Comparison of ENCODE assay signal across 8 cellular contexts in genomic region chr10:34305189-34305588, GRCh38.
DNase-seq lines count a peak whose midpoint lies in the region; ATAC-seq, FAIRE-seq and TF ChIP-seq lines count a peak whose summit lies in the region.

No MANE protein-coding gene starts in this region.

- TF ChIP-seq CTCF in OCI-LY1 (IDR thresholded peaks at IDR 0.05; ENCODE audit: low read length) (peak; percentile 38; the same call in 1 of the 2 replicates), left lung (IDR thresholded peaks at IDR 0.05) (peak in 1 of 2 donors; percentile 18)

- H3K4me3 ChIP-seq in OCI-LY1 (ENCODE audit: low read depth, low read length, poor library complexity, severe bottlenecking) = no peak overlapping the region
- H3K4me3 ChIP-seq in left lung = no peak overlapping the region

- no peaks in the 10 kb centered on the region for H3K36me3 Mint-ChIP-seq in activated naive CD4-positive, alpha-beta T cell treated with anti-CD3 and anti-CD28 coated beads, Interleukin-2, amount 50 U/mL, for 72 hours

- no peaks in the 10 kb centered on the region for H4K20me1 ChIP-seq in OCI-LY1 (ENCODE audit: insufficient read depth, low read length)

- H3K27ac Mint-ChIP-seq in activated naive CD4-positive, alpha-beta T cell treated with anti-CD3 and anti-CD28 coated beads, Interleukin-2, amount 50 U/mL, for 72 hours = no peak overlapping the region

- no peaks in the 10 kb centered on the region for H3K4me1 ChIP-seq in OCI-LY1 (ENCODE audit: insufficient read depth, low read length, severe bottlenecking)
- no peaks in the 10 kb centered on the region for H3K4me1 ChIP-seq in left lung

- TF ChIP-seq POLR2A in GM12892 (IDR thresholded peaks at IDR 0.05; ENCODE audit: low read depth, low read length) = no peak

- H2AFZ ChIP-seq in OCI-LY1 (ENCODE audit: low read length) = no peak overlapping the region

- H3K27me3 ChIP-seq in OCI-LY1 (ENCODE audit: insufficient read depth, low read length) = no peaks in the 10 kb centered on the region
- no peaks in the 10 kb centered on the region for H3K27me3 ChIP-seq in left lung

- intact Hi-C loops in left lung (cut with DNase I) = no loop called here

- H3K79me2 ChIP-seq in OCI-LY1 (ENCODE audit: insufficient read depth, low read length) = no peaks in the 10 kb centered on the region

- ATAC-seq in HG02610 (IDR thresholded peaks at IDR 0.05; ENCODE audit: unreplicated experiment) (peak; percentile 47), left lung (peak; percentile 99), HG02884 (IDR thresholded peaks at IDR 0.05; ENCODE audit: unreplicated experiment) (no peak)
- ATAC-seq in activated naive CD4-positive, alpha-beta T cell treated with anti-CD3 and anti-CD28 coated beads, Interleukin-2, amount 50 U/mL, for 72 hours = no peak

- H3K27ac ChIP-seq in OCI-LY1 (ENCODE audit: low read depth, low read length, poor library complexity, severe bottlenecking) (no peak overlapping the region), left lung (no peak overlapping the region)

- H3K4me2 ChIP-seq in OCI-LY1 (ENCODE audit: low read length) = no peak overlapping the region

- no peaks in the 10 kb centered on the region for H3F3A ChIP-seq in OCI-LY1 (ENCODE audit: insufficient read depth, low read length)

- no peaks in the 10 kb centered on the region for H3K9me3 Mint-ChIP-seq in activated naive CD4-positive, alpha-beta T cell treated with anti-CD3 and anti-CD28 coated beads, Interleukin-2, amount 50 U/mL, for 72 hours

- H3K9me3 ChIP-seq in OCI-LY1 (ENCODE audit: low read length) = no peaks in the 10 kb centered on the region
- no peaks in the 10 kb centered on the region for H3K9me3 ChIP-seq in left lung

- H3K36me3 ChIP-seq in OCI-LY1 (ENCODE audit: insufficient read depth, low read length) = no peaks in the 10 kb centered on the region
- H3K36me3 ChIP-seq in left lung = no peaks in the 10 kb centered on the region

- FAIRE-seq in GM12892 (lab: Jason Lieb, UNC) = no peak

- no peaks in the 10 kb centered on the region for H3K9me2 ChIP-seq in OCI-LY1 (ENCODE audit: low read depth, low read length)

- no peak overlapping the region for H3K9ac ChIP-seq in OCI-LY1 (ENCODE audit: low read length)

- peak; percentile 2 for DNase-seq in GM12892 (ENCODE audit: insufficient read length)
- peak; percentile 74 to 83 for DNase-seq in left lung
- no peak for DNase-seq in activated naive CD4-positive, alpha-beta T cell treated with anti-CD3 and anti-CD28 coated beads, Interleukin-2, amount 50 U/mL, for 72 hours (ENCODE audit: low spot score in 2 of 2)
- no peak for DNase-seq in GOT3 (lab: John Stamatoyannopoulos, UW)
- no peak for DNase-seq in AG08396 (ENCODE audit: low spot score)

Comparison
In these comparisons a context has a peak if more than half of its experiments do, and no peak if none do; other contexts are left out.
1. DNase-seq: peak in GM12892 (single experiment) and left lung (2 of 2); none in activated naive CD4-positive, alpha-beta T cell treated with anti-CD3 and anti-CD28 coated beads, Interleukin-2, amount 50 U/mL, for 72 hours (0 of 2), GOT3 (single experiment) and AG08396 (single experiment).
2. ATAC-seq: peak in HG02610 (single experiment) and left lung (single experiment); none in HG02884 (single experiment) and activated naive CD4-positive, alpha-beta T cell treated with anti-CD3 and anti-CD28 coated beads, Interleukin-2, amount 50 U/mL, for 72 hours (0 of 2).